ENCODE assay signal across 12 cellular contexts in the genomic region with DNA sequence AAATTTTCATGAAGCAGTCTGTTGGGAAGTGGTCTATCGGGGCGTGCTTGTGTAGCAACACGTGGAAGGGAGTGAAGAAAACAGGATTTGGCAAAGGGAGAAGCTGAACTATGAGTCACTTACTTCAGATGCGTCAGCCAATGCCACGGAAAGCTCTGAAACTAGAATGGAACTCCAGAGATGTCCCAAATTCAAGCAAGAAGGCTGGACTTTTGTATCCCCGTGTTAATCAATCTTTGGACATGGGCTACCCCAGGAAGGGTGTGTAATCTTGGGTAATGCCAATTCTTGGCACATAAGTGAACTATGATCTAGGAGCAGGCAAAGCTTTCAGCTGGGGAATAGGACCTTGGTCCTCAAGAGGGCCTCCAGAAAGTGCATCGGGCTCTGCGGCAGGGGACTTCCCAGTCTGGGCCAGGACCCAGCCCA.
DNase-seq lines count a peak whose midpoint lies in the region; ATAC-seq and TF ChIP-seq lines count a peak whose summit lies in the region.
"Had no signal": no experiment of that assay in that cellular context is flagged by ENCODE, and none has a peak within 500 bp of the region (broad histone marks: within the 10 kb centered on the region; RNA-seq: fewer than 3 reads in every experiment).

No MANE protein-coding gene starts in this region.

- H2AK5ac ChIP-seq in mesenchymal stem cell (ENCODE audit: low read length, severe bottlenecking) = no peak overlapping the region

- DNase-seq in MCF 10A (ENCODE audit: unreplicated experiment) (peak; percentile 97), breast epithelium (ENCODE audit: low spot score in 2 of 2) (no peak), mammary epithelial cell (peak; percentile 33), mesenchymal stem cell (peak; percentile 91), GM19240 (ENCODE audit: insufficient read length, low spot score) (no peak), HAP-1 (ENCODE audit: low spot score in 2 of 2) (no peak)
- DNase-seq: activated naive CD4-positive, alpha-beta T cell treated with anti-CD3 and anti-CD28 coated beads for 36 hours; NCI-H2029; right lobe of liver had no signal

- H3K9me3 Mint-ChIP-seq in MCF 10A (ENCODE audit: unreplicated experiment) = no peaks in the 10 kb centered on the region
- H3K9me3 Mint-ChIP-seq: activated naive CD4-positive, alpha-beta T cell treated with anti-CD3 and anti-CD28 coated beads for 36 hours had no signal

- H2BK12ac ChIP-seq in mesenchymal stem cell (ENCODE audit: low read length in 2 of 2) = peak overlapping the region; percentile 2 to 82

- H3K36me3 ChIP-seq in breast epithelium (no peaks in the 10 kb centered on the region), mammary epithelial cell (ENCODE audit: insufficient read depth, low read length) (no peaks in the 10 kb centered on the region), mesenchymal stem cell (ENCODE audit: control insufficient read depth in 1 of 2, insufficient read depth in 2 of 2, low read depth in 1 of 2, low read length in 2 of 2) (no peaks in the 10 kb centered on the region), HAP-1 (replicated peaks) (no peaks in the 10 kb centered on the region)
- H3K36me3 ChIP-seq: right lobe of liver, upper lobe of left lung had no signal

- H3K9ac ChIP-seq in mammary epithelial cell (ENCODE audit: insufficient read depth, low read length) (no peak overlapping the region), mesenchymal stem cell (ENCODE audit: low read length) (peak overlapping the region; percentile 74)

- peak overlapping the region; percentile 13 for H3K4me3 Mint-ChIP-seq in MCF 10A (ENCODE audit: unreplicated experiment)
- H3K4me3 Mint-ChIP-seq: activated naive CD4-positive, alpha-beta T cell treated with anti-CD3 and anti-CD28 coated beads for 36 hours had no signal

- H2BK15ac ChIP-seq in mesenchymal stem cell (ENCODE audit: low read depth, poor library complexity, severe bottlenecking) = no peak overlapping the region

- H2BK5ac ChIP-seq in mesenchymal stem cell (ENCODE audit: low read depth, low read length, poor library complexity, severe bottlenecking) = no peak overlapping the region

- H3K4me2 ChIP-seq in mammary epithelial cell (ENCODE audit: insufficient read depth, low read depth, low read length) (no peak overlapping the region), mesenchymal stem cell (ENCODE audit: low read length, poor library complexity, severe bottlenecking) (no peak overlapping the region)

- no peaks in the 10 kb centered on the region for H3K9me3 ChIP-seq in breast epithelium
- no peaks in the 10 kb centered on the region for H3K9me3 ChIP-seq in mammary epithelial cell (replicated peaks; ENCODE audit: insufficient read depth, low read length)
- no peaks in the 10 kb centered on the region for H3K9me3 ChIP-seq in mesenchymal stem cell (ENCODE audit: control insufficient read depth, low read length)
- no peaks in the 10 kb centered on the region for H3K9me3 ChIP-seq in HAP-1
- H3K9me3 ChIP-seq: right lobe of liver, upper lobe of left lung had no signal

- BruUV-seq in MCF 10A (replicated peaks; lab: Mats Ljungman, UMichigan) (no TSS peak), mammary epithelial cell (replicated peaks; lab: Mats Ljungman, UMichigan) (no TSS peak)

- H2BK120ac ChIP-seq in mesenchymal stem cell (ENCODE audit: low read depth, low read length) = peak overlapping the region; percentile 54

- 74% methylated on average over 8 of the region's 8 CpGs for WGBS in mammary epithelial cell (ENCODE audit: low coverage, missing lambda C conversion rate)
- WGBS in mesenchymal stem cell = 52% methylated on average over 8 of the region's 8 CpGs

- in situ Hi-C loops in mammary epithelial cell (cut with MboI; ENCODE audit: low sequenced_read_pairs in 2 of 2) (no loop called here), HAP-1 (cut with MboI; ENCODE audit: low sequenced_read_pairs) (no loop called here)

- no peaks in the 10 kb centered on the region for H4K20me1 ChIP-seq in mammary epithelial cell (ENCODE audit: insufficient read depth, low read length)

- H2AFZ ChIP-seq in mammary epithelial cell (ENCODE audit: low read depth, low read length) = no peak overlapping the region
- H2AFZ ChIP-seq in mesenchymal stem cell (ENCODE audit: low read depth, low read length) = no peak overlapping the region

- no peak overlapping the region for H3K27ac ChIP-seq in breast epithelium
- no peak overlapping the region for H3K27ac ChIP-seq in mammary epithelial cell (ENCODE audit: insufficient read depth, low read depth, low read length)
- no peak overlapping the region for H3K27ac ChIP-seq in mesenchymal stem cell (ENCODE audit: low read length, poor library complexity, severe bottlenecking)
- H3K27ac ChIP-seq: right lobe of liver had no signal

- H4K91ac ChIP-seq in mesenchymal stem cell (ENCODE audit: low read length) = peak overlapping the region; percentile 73

- H3K27ac Mint-ChIP-seq in MCF 10A (ENCODE audit: low read depth, unreplicated experiment) = peak overlapping the region; percentile 77
- H3K27ac Mint-ChIP-seq: activated naive CD4-positive, alpha-beta T cell treated with anti-CD3 and anti-CD28 coated beads for 36 hours had no signal

- H3K27me3 ChIP-seq in breast epithelium (no peaks in the 10 kb centered on the region), mammary epithelial cell (ENCODE audit: insufficient read depth, low read length) (no peaks in the 10 kb centered on the region), mesenchymal stem cell (ENCODE audit: control insufficient read depth in 1 of 2, insufficient read depth in 1 of 2, low read length in 2 of 2) (no peaks in the 10 kb centered on the region), HAP-1 (ENCODE audit: low read depth) (no peaks in the 10 kb centered on the region)
- H3K27me3 ChIP-seq: right lobe of liver, upper lobe of left lung had no signal

- TF ChIP-seq POLR2A in breast epithelium (IDR thresholded peaks at IDR 0.05) = no peak

- no peaks in the 10 kb centered on the region for H3K36me3 Mint-ChIP-seq in MCF 10A (ENCODE audit: insufficient read depth, unreplicated experiment)

- H3K4ac ChIP-seq in mesenchymal stem cell (ENCODE audit: low read depth in 1 of 2, low read length in 2 of 2) = peak overlapping the region in 1 of 2 experiments; percentile 92

- CTCF ChIA-PET in MCF 10A (lab: Yijun Ruan, JAX) (interaction anchor here (0.7 to 1.6 kb wide), 2 partner anchors 27 to 50 kb away, joined by 3 to 4 read pairs; no protein-coding TSS in a partner anchor), mammary epithelial cell (lab: Charles Lee; ENCODE audit: low non-redundant PET) (no interaction called here)

- peak overlapping the region; percentile 71 for H4K8ac ChIP-seq in mesenchymal stem cell (ENCODE audit: low read length)

- intact Hi-C loops in MCF 10A (cut with micrococcal nuclease) (loop anchor here (2.0 kb wide), 1 partner anchor 50 kb away; no protein-coding TSS in a partner anchor), breast epithelium (cut with DNase I; ENCODE audit: low total_unique reads) (no loop called here), mammary epithelial cell (cut with micrococcal nuclease) (no loop called here)

- H3K23ac ChIP-seq in mesenchymal stem cell (ENCODE audit: low read length in 2 of 2) = peak overlapping the region in 1 of 2 experiments; percentile 19

- peak overlapping the region; percentile 58 to 84 for H3K18ac ChIP-seq in mesenchymal stem cell (ENCODE audit: low read depth in 1 of 2, low read length in 2 of 2)

- POLR2A ChIA-PET in MCF 10A (lab: Yijun Ruan, JAX) = interaction anchor here (0.6 to 2.3 kb wide), 13 partner anchors 13 to 102 kb away, joined by 3 to 16 read pairs (median 4); no protein-coding TSS in a partner anchor

- TF ChIP-seq CTCF in MCF 10A (IDR thresholded peaks at IDR 0.05; ENCODE audit: unreplicated experiment) = no peak
- no peak for TF ChIP-seq CTCF in breast epithelium (IDR thresholded peaks at IDR 0.05)
- TF ChIP-seq CTCF in mammary epithelial cell (conservative IDR thresholded peaks at IDR 0.05 in 1 of 2, IDR thresholded peaks at IDR 0.05 in 1 of 2; ENCODE audit: extremely low read depth in 1 of 2, insufficient read depth in 1 of 2, low read depth in 1 of 2, low read length in 2 of 2) = no peak

- H3K79me1 ChIP-seq in mesenchymal stem cell (replicated peaks; ENCODE audit: low read length, poor library complexity, severe bottlenecking) = no peaks in the 10 kb centered on the region

- H3K4me1 Mint-ChIP-seq in MCF 10A (ENCODE audit: insufficient read depth, unreplicated experiment) = peaks cover 40% of the 10 kb centered on the region

- no peak overlapping the region for H3K14ac ChIP-seq in mesenchymal stem cell (ENCODE audit: low read length in 2 of 2)

- H3K27me3 Mint-ChIP-seq in MCF 10A (ENCODE audit: insufficient read depth, unreplicated experiment) = no peaks in the 10 kb centered on the region

- H3K4me3 ChIP-seq in breast epithelium (no peak overlapping the region), mammary epithelial cell (replicated peaks in 1 of 3; ENCODE audit: insufficient read depth in 1 of 3, low read depth in 2 of 3, low read length in 3 of 3) (no peak overlapping the region), mesenchymal stem cell (ENCODE audit: insufficient read depth in 1 of 2, low read depth in 1 of 2, low read length in 2 of 2) (peak overlapping the region in 1 of 2 experiments; percentile 54), HAP-1 (no peak overlapping the region)
- H3K4me3 ChIP-seq: right lobe of liver, upper lobe of left lung had no signal

- H3K79me2 ChIP-seq in mammary epithelial cell (ENCODE audit: insufficient read depth, low read length) = no peaks in the 10 kb centered on the region

- ATAC-seq in GM21619 (IDR thresholded peaks at IDR 0.05; ENCODE audit: unreplicated experiment) = no peak
- no peak for ATAC-seq in HG03097 (IDR thresholded peaks at IDR 0.05; ENCODE audit: low FRiP score, unreplicated experiment)

- H3K4me1 ChIP-seq in breast epithelium (no peaks in the 10 kb centered on the region), mammary epithelial cell (ENCODE audit: insufficient read depth, low read length) (peaks cover 15% of the 10 kb centered on the region), mesenchymal stem cell (ENCODE audit: control insufficient read depth, insufficient read depth, low read depth, low read length) (peaks cover 16% of the 10 kb centered on the region), HAP-1 (no peaks in the 10 kb centered on the region)
- H3K4me1 ChIP-seq: right lobe of liver had no signal

- dilution Hi-C loops in mammary epithelial cell (cut with HindIII; ENCODE audit: low sequenced_read_pairs) = no loop called here

Comparison
In these comparisons a context has a peak if more than half of its experiments do, and no peak if none do; other contexts are left out.
1. DNase-seq: peak in MCF 10A (single experiment), mammary epithelial cell (single experiment) and mesenchymal stem cell (single experiment); none in breast epithelium (0 of 2), GM19240 (single experiment) and HAP-1 (0 of 2).